Comparison of ENCODE assay signal across 1 cellular context in the genomic region with DNA sequence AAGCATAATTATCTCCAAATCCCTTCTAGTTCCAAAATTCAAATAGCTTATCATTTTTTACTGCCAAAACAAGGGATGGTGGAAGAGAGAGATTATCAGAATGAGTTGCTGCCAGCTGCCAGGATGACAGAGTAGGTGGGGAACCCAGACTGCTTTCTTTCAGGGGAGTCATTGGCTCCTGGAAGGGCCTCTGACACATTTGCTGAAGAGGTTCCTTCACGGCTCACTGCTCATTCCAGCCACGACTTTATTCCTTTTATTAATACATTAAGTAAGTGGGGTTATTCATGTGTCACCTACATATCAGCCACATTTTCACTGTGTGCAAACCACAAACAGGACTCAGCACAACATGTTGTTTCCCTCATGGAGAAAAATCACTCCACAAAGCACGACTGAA.
TF ChIP-seq lines count a peak whose summit lies in the region.

No MANE protein-coding gene starts in this region.

TF ChIP-seq in GM12878, 131 proteins besides CTCF, POLR2A, EP300 and RAD21 (continued from another document):
- TF ChIP-seq, protein P1, sequence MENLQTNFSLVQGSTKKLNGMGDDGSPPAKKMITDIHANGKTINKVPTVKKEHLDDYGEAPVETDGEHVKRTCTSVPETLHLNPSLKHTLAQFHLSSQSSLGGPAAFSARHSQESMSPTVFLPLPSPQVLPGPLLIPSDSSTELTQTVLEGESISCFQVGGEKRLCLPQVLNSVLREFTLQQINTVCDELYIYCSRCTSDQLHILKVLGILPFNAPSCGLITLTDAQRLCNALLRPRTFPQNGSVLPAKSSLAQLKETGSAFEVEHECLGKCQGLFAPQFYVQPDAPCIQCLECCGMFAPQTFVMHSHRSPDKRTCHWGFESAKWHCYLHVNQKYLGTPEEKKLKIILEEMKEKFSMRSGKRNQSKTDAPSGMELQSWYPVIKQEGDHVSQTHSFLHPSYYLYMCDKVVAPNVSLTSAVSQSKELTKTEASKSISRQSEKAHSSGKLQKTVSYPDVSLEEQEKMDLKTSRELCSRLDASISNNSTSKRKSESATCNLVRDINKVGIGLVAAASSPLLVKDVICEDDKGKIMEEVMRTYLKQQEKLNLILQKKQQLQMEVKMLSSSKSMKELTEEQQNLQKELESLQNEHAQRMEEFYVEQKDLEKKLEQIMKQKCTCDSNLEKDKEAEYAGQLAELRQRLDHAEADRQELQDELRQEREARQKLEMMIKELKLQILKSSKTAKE (IDR thresholded peaks at IDR 0.05; ENCODE audit: low read depth, poor library complexity, severe bottlenecking): no peak
- TF ChIP-seq MXI1 (IDR thresholded peaks at IDR 0.05; ENCODE audit: low read depth, low read length) (no peak), NFIC (IDR thresholded peaks at IDR 0.05; ENCODE audit: low read depth, low read length) (0 out of 2 replicates have a peak, but pooled peaks have one; percentile 24), POU2F2 (IDR thresholded peaks at IDR 0.05; ENCODE audit: borderline replicate concordance, low read depth, low read length) (no peak), CBFB (IDR thresholded peaks at IDR 0.05; ENCODE audit: low read depth) (no peak), NR2F1 (conservative IDR thresholded peaks at IDR 0.05) (no peak), JUNB (IDR thresholded peaks at IDR 0.05) (peak; percentile 56), ZNF207 (IDR thresholded peaks at IDR 0.05; ENCODE audit: borderline replicate concordance) (no peak), RBBP5 (conservative IDR thresholded peaks at IDR 0.05) (no peak), NFXL1 (IDR thresholded peaks at IDR 0.05; ENCODE audit: borderline replicate concordance) (no peak), NFYA (IDR thresholded peaks at IDR 0.05; ENCODE audit: borderline replicate concordance, low read depth, low read length) (no peak), MTA2 (IDR thresholded peaks at IDR 0.05; ENCODE audit: low read depth) (peak; percentile 36; the same call in 1 of the 2 replicates), YBX1 (IDR thresholded peaks at IDR 0.05) (no peak), SREBF2 (IDR thresholded peaks at IDR 0.05; ENCODE audit: low read length) (no peak), FOXK2 (IDR thresholded peaks at IDR 0.05) (no peak), RUNX3 (IDR thresholded peaks at IDR 0.05; ENCODE audit: low read length) (peak; percentile 83), ZNF622 (IDR thresholded peaks at IDR 0.05) (no peak), HDAC6 (IDR thresholded peaks at IDR 0.05; ENCODE audit: unreplicated experiment) (no peak), NR2C2 (IDR thresholded peaks at IDR 0.05; ENCODE audit: borderline replicate concordance, control insufficient read depth, insufficient read length, low read depth) (no peak), FOS (IDR thresholded peaks at IDR 0.05; ENCODE audit: borderline replicate concordance, extremely low read depth, insufficient read length) (no peak), WRNIP1 (IDR thresholded peaks at IDR 0.05; ENCODE audit: borderline replicate concordance, low read depth, low read length) (no peak), MYB (IDR thresholded peaks at IDR 0.05; ENCODE audit: borderline replicate concordance, low read depth, low read length) (no peak), RB1 (IDR thresholded peaks at IDR 0.05; ENCODE audit: borderline replicate concordance) (no peak), TBL1XR1 (IDR thresholded peaks at IDR 0.05; ENCODE audit: low read depth, low read length) (no peak), TARDBP (IDR thresholded peaks at IDR 0.05; ENCODE audit: borderline replicate concordance) (no peak), YY1 (IDR thresholded peaks at IDR 0.05; ENCODE audit: low read depth, low read length) (no peak), CHD4 (IDR thresholded peaks at IDR 0.05) (no peak), POLR2AphosphoS5 (IDR thresholded peaks at IDR 0.05; ENCODE audit: low read length) (no peak), KLF5 (IDR thresholded peaks at IDR 0.05; ENCODE audit: partially characterized antibody) (no peak), SMAD1 (IDR thresholded peaks at IDR 0.05; ENCODE audit: low read depth, partially characterized antibody) (no peak), KAT2A (conservative IDR thresholded peaks at IDR 0.05; ENCODE audit: control insufficient read depth, low read depth, low read length) (no peak), ESRRA (IDR thresholded peaks at IDR 0.05; ENCODE audit: low read length) (no peak), SPI1 (IDR thresholded peaks at IDR 0.05; ENCODE audit: borderline replicate concordance, insufficient read depth, low read depth, low read length) (no peak), BCL11A (IDR thresholded peaks at IDR 0.05; ENCODE audit: low read depth, low read length) (no peak), PAX8 (IDR thresholded peaks at IDR 0.05) (no peak; the same call in 1 of the 2 replicates), SMARCA5 (IDR thresholded peaks at IDR 0.05) (no peak), TCF12 (IDR thresholded peaks at IDR 0.05; ENCODE audit: low read depth, low read length) (0 out of 2 replicates have a peak, but pooled peaks have one; percentile 15), NBN (IDR thresholded peaks at IDR 0.05) (no peak), SIX5 (IDR thresholded peaks at IDR 0.05; ENCODE audit: low read depth, low read length, severe bottlenecking) (no peak), RFX5 (IDR thresholded peaks at IDR 0.05; ENCODE audit: low read depth, low read length) (no peak), NR2C1 (IDR thresholded peaks at IDR 0.05) (no peak), MEF2A (IDR thresholded peaks at IDR 0.05; ENCODE audit: insufficient read depth, low read depth, low read length) (no peak), HDGF (IDR thresholded peaks at IDR 0.05) (no peak)
- TF ChIP-seq, protein P2, sequence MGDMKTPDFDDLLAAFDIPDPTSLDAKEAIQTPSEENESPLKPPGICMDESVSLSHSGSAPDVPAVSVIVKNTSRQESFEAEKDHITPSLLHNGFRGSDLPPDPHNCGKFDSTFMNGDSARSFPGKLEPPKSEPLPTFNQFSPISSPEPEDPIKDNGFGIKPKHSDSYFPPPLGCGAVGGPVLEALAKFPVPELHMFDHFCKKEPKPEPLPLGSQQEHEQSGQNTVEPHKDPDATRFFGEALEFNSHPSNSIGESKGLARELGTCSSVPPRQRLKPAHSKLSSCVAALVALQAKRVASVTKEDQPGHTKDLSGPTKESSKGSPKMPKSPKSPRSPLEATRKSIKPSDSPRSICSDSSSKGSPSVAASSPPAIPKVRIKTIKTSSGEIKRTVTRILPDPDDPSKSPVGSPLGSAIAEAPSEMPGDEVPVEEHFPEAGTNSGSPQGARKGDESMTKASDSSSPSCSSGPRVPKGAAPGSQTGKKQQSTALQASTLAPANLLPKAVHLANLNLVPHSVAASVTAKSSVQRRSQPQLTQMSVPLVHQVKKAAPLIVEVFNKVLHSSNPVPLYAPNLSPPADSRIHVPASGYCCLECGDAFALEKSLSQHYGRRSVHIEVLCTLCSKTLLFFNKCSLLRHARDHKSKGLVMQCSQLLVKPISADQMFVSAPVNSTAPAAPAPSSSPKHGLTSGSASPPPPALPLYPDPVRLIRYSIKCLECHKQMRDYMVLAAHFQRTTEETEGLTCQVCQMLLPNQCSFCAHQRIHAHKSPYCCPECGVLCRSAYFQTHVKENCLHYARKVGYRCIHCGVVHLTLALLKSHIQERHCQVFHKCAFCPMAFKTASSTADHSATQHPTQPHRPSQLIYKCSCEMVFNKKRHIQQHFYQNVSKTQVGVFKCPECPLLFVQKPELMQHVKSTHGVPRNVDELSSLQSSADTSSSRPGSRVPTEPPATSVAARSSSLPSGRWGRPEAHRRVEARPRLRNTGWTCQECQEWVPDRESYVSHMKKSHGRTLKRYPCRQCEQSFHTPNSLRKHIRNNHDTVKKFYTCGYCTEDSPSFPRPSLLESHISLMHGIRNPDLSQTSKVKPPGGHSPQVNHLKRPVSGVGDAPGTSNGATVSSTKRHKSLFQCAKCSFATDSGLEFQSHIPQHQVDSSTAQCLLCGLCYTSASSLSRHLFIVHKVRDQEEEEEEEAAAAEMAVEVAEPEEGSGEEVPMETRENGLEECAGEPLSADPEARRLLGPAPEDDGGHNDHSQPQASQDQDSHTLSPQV (IDR thresholded peaks at IDR 0.05): no peak
- TF ChIP-seq, protein P3, sequence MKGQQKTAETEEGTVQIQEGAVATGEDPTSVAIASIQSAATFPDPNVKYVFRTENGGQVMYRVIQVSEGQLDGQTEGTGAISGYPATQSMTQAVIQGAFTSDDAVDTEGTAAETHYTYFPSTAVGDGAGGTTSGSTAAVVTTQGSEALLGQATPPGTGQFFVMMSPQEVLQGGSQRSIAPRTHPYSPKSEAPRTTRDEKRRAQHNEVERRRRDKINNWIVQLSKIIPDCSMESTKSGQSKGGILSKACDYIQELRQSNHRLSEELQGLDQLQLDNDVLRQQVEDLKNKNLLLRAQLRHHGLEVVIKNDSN (IDR thresholded peaks at IDR 0.05; ENCODE audit: borderline replicate concordance, extremely low read length, insufficient read depth, low read depth, low read length): no peak
- TF ChIP-seq, protein P4, sequence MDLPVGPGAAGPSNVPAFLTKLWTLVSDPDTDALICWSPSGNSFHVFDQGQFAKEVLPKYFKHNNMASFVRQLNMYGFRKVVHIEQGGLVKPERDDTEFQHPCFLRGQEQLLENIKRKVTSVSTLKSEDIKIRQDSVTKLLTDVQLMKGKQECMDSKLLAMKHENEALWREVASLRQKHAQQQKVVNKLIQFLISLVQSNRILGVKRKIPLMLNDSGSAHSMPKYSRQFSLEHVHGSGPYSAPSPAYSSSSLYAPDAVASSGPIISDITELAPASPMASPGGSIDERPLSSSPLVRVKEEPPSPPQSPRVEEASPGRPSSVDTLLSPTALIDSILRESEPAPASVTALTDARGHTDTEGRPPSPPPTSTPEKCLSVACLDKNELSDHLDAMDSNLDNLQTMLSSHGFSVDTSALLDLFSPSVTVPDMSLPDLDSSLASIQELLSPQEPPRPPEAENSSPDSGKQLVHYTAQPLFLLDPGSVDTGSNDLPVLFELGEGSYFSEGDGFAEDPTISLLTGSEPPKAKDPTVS (IDR thresholded peaks at IDR 0.05; ENCODE audit: low read depth, low read length): no peak
- TF ChIP-seq, protein P5, sequence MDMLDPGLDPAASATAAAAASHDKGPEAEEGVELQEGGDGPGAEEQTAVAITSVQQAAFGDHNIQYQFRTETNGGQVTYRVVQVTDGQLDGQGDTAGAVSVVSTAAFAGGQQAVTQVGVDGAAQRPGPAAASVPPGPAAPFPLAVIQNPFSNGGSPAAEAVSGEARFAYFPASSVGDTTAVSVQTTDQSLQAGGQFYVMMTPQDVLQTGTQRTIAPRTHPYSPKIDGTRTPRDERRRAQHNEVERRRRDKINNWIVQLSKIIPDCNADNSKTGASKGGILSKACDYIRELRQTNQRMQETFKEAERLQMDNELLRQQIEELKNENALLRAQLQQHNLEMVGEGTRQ (IDR thresholded peaks at IDR 0.05; ENCODE audit: borderline replicate concordance, low read depth, low read length): no peak
- TF ChIP-seq, protein P6, sequence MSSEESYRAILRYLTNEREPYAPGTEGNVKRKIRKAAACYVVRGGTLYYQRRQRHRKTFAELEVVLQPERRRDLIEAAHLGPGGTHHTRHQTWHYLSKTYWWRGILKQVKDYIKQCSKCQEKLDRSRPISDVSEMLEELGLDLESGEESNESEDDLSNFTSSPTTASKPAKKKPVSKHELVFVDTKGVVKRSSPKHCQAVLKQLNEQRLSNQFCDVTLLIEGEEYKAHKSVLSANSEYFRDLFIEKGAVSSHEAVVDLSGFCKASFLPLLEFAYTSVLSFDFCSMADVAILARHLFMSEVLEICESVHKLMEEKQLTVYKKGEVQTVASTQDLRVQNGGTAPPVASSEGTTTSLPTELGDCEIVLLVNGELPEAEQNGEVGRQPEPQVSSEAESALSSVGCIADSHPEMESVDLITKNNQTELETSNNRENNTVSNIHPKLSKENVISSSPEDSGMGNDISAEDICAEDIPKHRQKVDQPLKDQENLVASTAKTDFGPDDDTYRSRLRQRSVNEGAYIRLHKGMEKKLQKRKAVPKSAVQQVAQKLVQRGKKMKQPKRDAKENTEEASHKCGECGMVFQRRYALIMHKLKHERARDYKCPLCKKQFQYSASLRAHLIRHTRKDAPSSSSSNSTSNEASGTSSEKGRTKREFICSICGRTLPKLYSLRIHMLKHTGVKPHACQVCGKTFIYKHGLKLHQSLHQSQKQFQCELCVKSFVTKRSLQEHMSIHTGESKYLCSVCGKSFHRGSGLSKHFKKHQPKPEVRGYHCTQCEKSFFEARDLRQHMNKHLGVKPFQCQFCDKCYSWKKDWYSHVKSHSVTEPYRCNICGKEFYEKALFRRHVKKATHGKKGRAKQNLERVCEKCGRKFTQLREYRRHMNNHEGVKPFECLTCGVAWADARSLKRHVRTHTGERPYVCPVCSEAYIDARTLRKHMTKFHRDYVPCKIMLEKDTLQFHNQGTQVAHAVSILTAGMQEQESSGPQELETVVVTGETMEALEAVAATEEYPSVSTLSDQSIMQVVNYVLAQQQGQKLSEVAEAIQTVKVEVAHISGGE (CRISPR knock-in tag; IDR thresholded peaks at IDR 0.05): no peak
TF ChIP-seq in GM12878: peak in this region for 12.
